ENCODE assay signal across 8 cellular contexts in the genomic region with DNA sequence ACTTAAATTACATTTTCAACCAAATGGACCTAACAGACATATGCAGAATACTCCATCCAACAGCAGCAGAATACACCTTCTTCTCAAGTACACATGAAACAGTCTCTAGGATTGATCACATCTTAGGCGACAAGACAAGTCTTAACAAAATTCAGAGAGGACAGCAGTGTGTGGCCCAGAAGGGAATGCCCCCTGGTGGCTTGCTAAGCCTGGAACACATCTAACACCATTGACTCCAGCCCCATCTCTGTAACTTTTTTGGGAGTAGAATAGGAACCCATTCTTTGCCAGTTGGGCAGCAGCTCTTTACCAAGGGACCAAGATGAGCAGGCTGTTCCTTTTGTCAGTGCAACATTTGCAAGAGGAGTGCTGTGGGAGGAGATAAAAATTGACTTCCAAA.
DNase-seq lines count a peak whose midpoint lies in the region; ATAC-seq and TF ChIP-seq lines count a peak whose summit lies in the region.

No MANE protein-coding gene starts in this region.

- no peaks in the 10 kb centered on the region for H3K27me3 Mint-ChIP-seq in activated CD4-positive, alpha-beta T cell treated with anti-CD3 and anti-CD28 coated beads, Interleukin-2, amount 10 ng/mL, durations not matched to agents 24 days and 14 days
- no peaks in the 10 kb centered on the region for H3K27me3 Mint-ChIP-seq in progenitor cell of endocrine pancreas

- H3K9me3 Mint-ChIP-seq in activated CD4-positive, alpha-beta T cell treated with anti-CD3 and anti-CD28 coated beads, Interleukin-2, amount 10 ng/mL, durations not matched to agents 24 days and 14 days, result no peaks in the 10 kb centered on the region
- no peaks in the 10 kb centered on the region for H3K9me3 Mint-ChIP-seq in progenitor cell of endocrine pancreas (ENCODE audit: low read depth)

- peak; percentile 68 for TF ChIP-seq CTCF in epithelial cell of proximal tubule (conservative IDR thresholded peaks at IDR 0.05; ENCODE audit: low read depth, low read length)
- TF ChIP-seq CTCF in progenitor cell of endocrine pancreas (IDR thresholded peaks at IDR 0.05; ENCODE audit: unreplicated experiment), result peak; percentile 44

- DNase-seq in AG08395 (ENCODE audit: low spot score), result peak; percentile 55
- DNase-seq in activated CD4-positive, alpha-beta T cell treated with anti-CD3 and anti-CD28 coated beads, Interleukin-2, amount 10 ng/mL, durations not matched to agents 24 days and 14 days, result peak; percentile 78
- no peak for DNase-seq in epithelial cell of proximal tubule (ENCODE audit: low read depth)
- DNase-seq in progenitor cell of endocrine pancreas (ENCODE audit: low spot score, unreplicated experiment), result no peak
- DNase-seq in NCI-H2081 treated with DMSO at 0.1 percent for 48 hours (lab: John Stamatoyannopoulos, UW), result no peak
- no peak for DNase-seq in NCI-H2171 treated with DMSO at 0.1 percent for 48 hours (lab: John Stamatoyannopoulos, UW)

- H3K4me1 Mint-ChIP-seq in activated CD4-positive, alpha-beta T cell treated with anti-CD3 and anti-CD28 coated beads, Interleukin-2, amount 10 ng/mL, durations not matched to agents 24 days and 14 days, result peaks cover 2% of the 10 kb centered on the region
- peaks cover 19% of the 10 kb centered on the region for H3K4me1 Mint-ChIP-seq in progenitor cell of endocrine pancreas (ENCODE audit: low read depth)

- no peak overlapping the region for H3K27ac Mint-ChIP-seq in activated CD4-positive, alpha-beta T cell treated with anti-CD3 and anti-CD28 coated beads, Interleukin-2, amount 10 ng/mL, durations not matched to agents 24 days and 14 days
- H3K27ac Mint-ChIP-seq in progenitor cell of endocrine pancreas, result no peak overlapping the region

- no peaks in the 10 kb centered on the region for H3K36me3 Mint-ChIP-seq in activated CD4-positive, alpha-beta T cell treated with anti-CD3 and anti-CD28 coated beads, Interleukin-2, amount 10 ng/mL, durations not matched to agents 24 days and 14 days (ENCODE audit: low read depth)
- no peaks in the 10 kb centered on the region for H3K36me3 Mint-ChIP-seq in progenitor cell of endocrine pancreas (ENCODE audit: insufficient read depth)

- no peak overlapping the region for H3K4me3 ChIP-seq in epithelial cell of proximal tubule (ENCODE audit: low read depth, low read length)

- H3K4me3 Mint-ChIP-seq in activated CD4-positive, alpha-beta T cell treated with anti-CD3 and anti-CD28 coated beads, Interleukin-2, amount 10 ng/mL, durations not matched to agents 24 days and 14 days, result no peak overlapping the region
- no peak overlapping the region for H3K4me3 Mint-ChIP-seq in progenitor cell of endocrine pancreas (ENCODE audit: low read depth)

- ATAC-seq in GM18861 (IDR thresholded peaks at IDR 0.05; ENCODE audit: unreplicated experiment) (peak; percentile 79), HG03342 (IDR thresholded peaks at IDR 0.05; ENCODE audit: unreplicated experiment) (peak; percentile 72)

- intact Hi-C loops in activated CD4-positive, alpha-beta T cell treated with anti-CD3 and anti-CD28 coated beads, Interleukin-2, amount 10 ng/mL, durations not matched to agents 24 days and 14 days (cut with micrococcal nuclease), result loop anchor here (1.0 to 5.0 kb wide), 2 partner anchors 73 to 251 kb away; no protein-coding TSS in a partner anchor

Comparison
In these comparisons a context has a peak if more than half of its experiments do, and no peak if none do; other contexts are left out.
1. DNase-seq: peak in AG08395 (single experiment) and activated CD4-positive, alpha-beta T cell treated with anti-CD3 and anti-CD28 coated beads, Interleukin-2, amount 10 ng/mL, durations not matched to agents 24 days and 14 days (single experiment); none in epithelial cell of proximal tubule (single experiment), progenitor cell of endocrine pancreas (single experiment), NCI-H2081 treated with DMSO at 0.1 percent for 48 hours (single experiment) and NCI-H2171 treated with DMSO at 0.1 percent for 48 hours (single experiment).